Comparison of ENCODE assay signal across 8 cellular contexts in the genomic region with DNA sequence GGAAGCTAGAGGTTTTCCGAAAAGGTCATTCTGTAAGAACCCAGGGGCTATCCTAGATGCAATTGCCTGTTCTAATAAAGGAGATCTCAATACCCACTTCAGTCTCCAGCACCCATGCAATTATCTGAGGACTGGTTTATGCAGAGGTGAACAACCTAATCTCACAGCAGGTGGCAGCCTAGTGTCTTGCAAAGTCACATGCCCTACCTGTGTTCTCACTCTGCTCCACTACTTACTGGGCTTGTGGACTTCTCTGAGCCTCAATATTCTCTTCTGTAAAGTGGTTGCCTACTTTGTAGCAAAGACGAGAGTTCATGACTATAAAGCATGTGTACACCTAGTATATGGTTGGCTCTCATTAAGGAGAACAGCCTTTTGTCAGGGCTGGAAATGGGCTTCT. TPM values are rescaled to one million over a fixed set of nuclear protein-coding genes. Genes with fewer than 3 reads are reported as not detected.
DNase-seq lines count a peak whose midpoint lies in the region; ATAC-seq and TF ChIP-seq lines count a peak whose summit lies in the region.

No MANE protein-coding gene starts in this region.

- H3K4me3 ChIP-seq in NB4 (ENCODE audit: low read depth, low read length) (no peak overlapping the region), liver (ENCODE audit: low read depth in 1 of 3, low read length in 3 of 3) (no peak overlapping the region)

- CTCF ChIA-PET in activated CD4-positive, alpha-beta memory T cell treated with anti-CD3 and anti-CD28 coated beads, Interleukin-2, amount 10 ng/mL, durations not matched to agents 7 days and 5 days (lab: Charles Lee): no interaction called here

- peak; percentile 59 for DNase-seq in DMS 273 (lab: John Stamatoyannopoulos, UW; ENCODE audit: unreplicated experiment)
- DNase-seq in NB4 (ENCODE audit: low read depth): peak; percentile 12
- DNase-seq in activated CD4-positive, alpha-beta memory T cell treated with anti-CD3 and anti-CD28 coated beads, Interleukin-2, amount 10 ng/mL, durations not matched to agents 7 days and 5 days: peak; percentile 22
- no peak for DNase-seq in NCI-H446 treated with DMSO at 0.1 percent for 48 hours (lab: John Stamatoyannopoulos, UW)
- no peak for DNase-seq in C1 segment of cervical spinal cord (lab: John Stamatoyannopoulos, UW)
- no peak for DNase-seq in hypothalamus (lab: John Stamatoyannopoulos, UW)

- peak; percentile 94 to 95 for TF ChIP-seq RAD21 in liver (IDR thresholded peaks at IDR 0.05)

- POLR2A ChIA-PET in activated CD4-positive, alpha-beta memory T cell treated with anti-CD3 and anti-CD28 coated beads, Interleukin-2, amount 10 ng/mL, durations not matched to agents 7 days and 5 days (lab: Charles Lee): no interaction called here

- no peaks in the 10 kb centered on the region for H3K27me3 ChIP-seq in liver (ENCODE audit: control insufficient read depth in 4 of 4, insufficient read depth in 4 of 4, low read length in 3 of 4)

- WGBS in liver: 34% methylated on average over 2 of the region's 2 CpGs

- no peaks in the 10 kb centered on the region for H3K4me1 ChIP-seq in liver (ENCODE audit: control insufficient read depth in 4 of 4, insufficient read depth in 4 of 4, low read length in 3 of 4)

- peaks cover 3% of the 10 kb centered on the region for H3K27me3 Mint-ChIP-seq in activated CD4-positive, alpha-beta memory T cell treated with anti-CD3 and anti-CD28 coated beads, Interleukin-2, amount 10 ng/mL, durations not matched to agents 7 days and 5 days

- H3K9me3 Mint-ChIP-seq in activated CD4-positive, alpha-beta memory T cell treated with anti-CD3 and anti-CD28 coated beads, Interleukin-2, amount 10 ng/mL, durations not matched to agents 7 days and 5 days: no peaks in the 10 kb centered on the region

- TF ChIP-seq POLR2A in NB4 (IDR thresholded peaks at IDR 0.05; ENCODE audit: extremely low read depth, insufficient read length): no peak

- no peaks in the 10 kb centered on the region for H3K4me1 Mint-ChIP-seq in activated CD4-positive, alpha-beta memory T cell treated with anti-CD3 and anti-CD28 coated beads, Interleukin-2, amount 10 ng/mL, durations not matched to agents 7 days and 5 days

- no peaks in the 10 kb centered on the region for H3K36me3 Mint-ChIP-seq in activated CD4-positive, alpha-beta memory T cell treated with anti-CD3 and anti-CD28 coated beads, Interleukin-2, amount 10 ng/mL, durations not matched to agents 7 days and 5 days (ENCODE audit: low read depth)

- H3K27ac Mint-ChIP-seq in activated CD4-positive, alpha-beta memory T cell treated with anti-CD3 and anti-CD28 coated beads, Interleukin-2, amount 10 ng/mL, durations not matched to agents 7 days and 5 days: no peak overlapping the region

- H3K4me3 Mint-ChIP-seq in activated CD4-positive, alpha-beta memory T cell treated with anti-CD3 and anti-CD28 coated beads, Interleukin-2, amount 10 ng/mL, durations not matched to agents 7 days and 5 days: no peak overlapping the region

- H3K9ac ChIP-seq in liver (ENCODE audit: low read depth in 1 of 2, low read length in 2 of 2): no peak overlapping the region

- peak; percentile 65 for ATAC-seq in GM18909 (IDR thresholded peaks at IDR 0.05; ENCODE audit: poor library complexity, unreplicated experiment)

- TF ChIP-seq CTCF in NB4 (IDR thresholded peaks at IDR 0.05; ENCODE audit: low read depth, low read length) (no peak), liver (IDR thresholded peaks at IDR 0.05; ENCODE audit: low read depth, low read length, missing input control) (peak; percentile 72)

- no peaks in the 10 kb centered on the region for H3K9me3 ChIP-seq in liver (ENCODE audit: control insufficient read depth in 4 of 4, low read length in 3 of 4)

- no peaks in the 10 kb centered on the region for H3K36me3 ChIP-seq in liver (ENCODE audit: control insufficient read depth in 4 of 4, insufficient read depth in 3 of 4, low read depth in 1 of 4, low read length in 3 of 4)

- no peak overlapping the region for H3K27ac ChIP-seq in liver (ENCODE audit: low read depth in 1 of 2, low read length in 2 of 2)

TF ChIP-seq in liver, 16 proteins besides CTCF, POLR2A, EP300 and RAD21:
- no peak for TF ChIP-seq FOXA2 (IDR thresholded peaks at IDR 0.05)
- TF ChIP-seq NR2F2 (IDR thresholded peaks at IDR 0.05): no peak
- no peak for TF ChIP-seq SP1 (IDR thresholded peaks at IDR 0.05)
- no peak for TF ChIP-seq GABPA (IDR thresholded peaks at IDR 0.05 in 1 of 2, conservative IDR thresholded peaks at IDR 0.05 in 1 of 2)
- TF ChIP-seq, protein P1, sequence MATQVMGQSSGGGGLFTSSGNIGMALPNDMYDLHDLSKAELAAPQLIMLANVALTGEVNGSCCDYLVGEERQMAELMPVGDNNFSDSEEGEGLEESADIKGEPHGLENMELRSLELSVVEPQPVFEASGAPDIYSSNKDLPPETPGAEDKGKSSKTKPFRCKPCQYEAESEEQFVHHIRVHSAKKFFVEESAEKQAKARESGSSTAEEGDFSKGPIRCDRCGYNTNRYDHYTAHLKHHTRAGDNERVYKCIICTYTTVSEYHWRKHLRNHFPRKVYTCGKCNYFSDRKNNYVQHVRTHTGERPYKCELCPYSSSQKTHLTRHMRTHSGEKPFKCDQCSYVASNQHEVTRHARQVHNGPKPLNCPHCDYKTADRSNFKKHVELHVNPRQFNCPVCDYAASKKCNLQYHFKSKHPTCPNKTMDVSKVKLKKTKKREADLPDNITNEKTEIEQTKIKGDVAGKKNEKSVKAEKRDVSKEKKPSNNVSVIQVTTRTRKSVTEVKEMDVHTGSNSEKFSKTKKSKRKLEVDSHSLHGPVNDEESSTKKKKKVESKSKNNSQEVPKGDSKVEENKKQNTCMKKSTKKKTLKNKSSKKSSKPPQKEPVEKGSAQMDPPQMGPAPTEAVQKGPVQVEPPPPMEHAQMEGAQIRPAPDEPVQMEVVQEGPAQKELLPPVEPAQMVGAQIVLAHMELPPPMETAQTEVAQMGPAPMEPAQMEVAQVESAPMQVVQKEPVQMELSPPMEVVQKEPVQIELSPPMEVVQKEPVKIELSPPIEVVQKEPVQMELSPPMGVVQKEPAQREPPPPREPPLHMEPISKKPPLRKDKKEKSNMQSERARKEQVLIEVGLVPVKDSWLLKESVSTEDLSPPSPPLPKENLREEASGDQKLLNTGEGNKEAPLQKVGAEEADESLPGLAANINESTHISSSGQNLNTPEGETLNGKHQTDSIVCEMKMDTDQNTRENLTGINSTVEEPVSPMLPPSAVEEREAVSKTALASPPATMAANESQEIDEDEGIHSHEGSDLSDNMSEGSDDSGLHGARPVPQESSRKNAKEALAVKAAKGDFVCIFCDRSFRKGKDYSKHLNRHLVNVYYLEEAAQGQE (IDR thresholded peaks at IDR 0.05): no peak
- no peak for TF ChIP-seq TAF1 (conservative IDR thresholded peaks at IDR 0.05)
- TF ChIP-seq, protein P2, sequence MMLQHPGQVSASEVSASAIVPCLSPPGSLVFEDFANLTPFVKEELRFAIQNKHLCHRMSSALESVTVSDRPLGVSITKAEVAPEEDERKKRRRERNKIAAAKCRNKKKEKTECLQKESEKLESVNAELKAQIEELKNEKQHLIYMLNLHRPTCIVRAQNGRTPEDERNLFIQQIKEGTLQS (IDR thresholded peaks at IDR 0.05): no peak
- TF ChIP-seq YY1 (IDR thresholded peaks at IDR 0.05): no peak

RNA-seq across cellular contexts. Expression of a gene that starts 21.0 kb away (rescaled TPM):
- 1 to 10 TPM; 7.7 to 8.4 TPM for total RNA-seq in activated CD4-positive, alpha-beta memory T cell treated with anti-CD3 and anti-CD28 coated beads, Interleukin-2, amount 10 ng/mL, durations not matched to agents 7 days and 5 days
- 10 to 100 TPM; 18.9 to 57.0 TPM for total RNA-seq in liver
- 10 to 100 TPM; 48.2 to 73.9 TPM for polyA plus RNA-seq in liver

RNA-seq across cellular contexts. Expression of a gene that starts 52.8 kb away (rescaled TPM):
- under 1 TPM in 1 of 2 experiments, not detected in 1; 0.20 TPM for total RNA-seq in activated CD4-positive, alpha-beta memory T cell treated with anti-CD3 and anti-CD28 coated beads, Interleukin-2, amount 10 ng/mL, durations not matched to agents 7 days and 5 days
- under 1 TPM in 1 of 2 donors, not detected in 1; 0.08 TPM for total RNA-seq in liver
- not detected for polyA plus RNA-seq in liver

Comparison
In these comparisons a context has a peak if more than half of its experiments do, and no peak if none do; other contexts are left out.
1. DNase-seq: peak in DMS 273 (single experiment), NB4 (single experiment) and activated CD4-positive, alpha-beta memory T cell treated with anti-CD3 and anti-CD28 coated beads, Interleukin-2, amount 10 ng/mL, durations not matched to agents 7 days and 5 days (single experiment); none in NCI-H446 treated with DMSO at 0.1 percent for 48 hours (single experiment), C1 segment of cervical spinal cord (0 of 14) and hypothalamus (0 of 51).